17 cellular contexts compared by ENCODE assay signal in genomic region chr20:17935186-17935585, GRCh38.
"Had no signal": no experiment of that assay in that cellular context is flagged by ENCODE, and none has a peak within 500 bp of the region (broad histone marks: within the 10 kb centered on the region; RNA-seq: fewer than 3 reads in every experiment).

No MANE protein-coding gene starts in this region.

- H3K27ac Mint-ChIP-seq: activated naive CD4-positive, alpha-beta T cell treated with anti-CD3 and anti-CD28 coated beads, Interleukin-2, amount 50 U/mL, for 72 hours; stimulated activated naive CD8-positive, alpha-beta T cell treated with anti-CD3 and anti-CD28 coated beads, Interleukin-15, Interleukin-2, amounts not matched to agents 100 ng/mL and 50 ng/mL, for 24 hours; T-helper 2 cell treated with Interferon-gamma antibody and Interleukin-4, amounts not matched to agents 5 μg/mL and 100 μg/mL, for 36 hours had no signal

- H3K36me3 Mint-ChIP-seq: activated naive CD4-positive, alpha-beta T cell treated with anti-CD3 and anti-CD28 coated beads, Interleukin-2, amount 50 U/mL, for 72 hours; natural killer cell treated with Interleukin-12 subunit alpha and Interleukin-12 subunit beta and Interleukin-15 and Interleukin-18, amount 100 ng/mL, for 72 hours had no signal

- FAIRE-seq: bronchial epithelial cell, endometrium had no signal

- H3K4me3 Mint-ChIP-seq: natural killer cell treated with Interleukin-12 subunit alpha and Interleukin-12 subunit beta and Interleukin-15 and Interleukin-18, amount 100 ng/mL, for 72 hours; stimulated activated naive CD8-positive, alpha-beta T cell treated with anti-CD3 and anti-CD28 coated beads, Interleukin-15, Interleukin-2, amounts not matched to agents 100 ng/mL and 50 ng/mL, for 24 hours; T-helper 2 cell treated with Interferon-gamma antibody and Interleukin-4, amounts not matched to agents 5 μg/mL and 100 μg/mL, for 36 hours had no signal

- DNase-seq: activated CD4-positive, alpha-beta T cell treated with anti-CD3 and anti-CD28 coated beads, Interleukin-2, amount 50 U/mL, for 4 hours; activated CD4-positive, CD25-positive, alpha-beta regulatory T cell treated with anti-CD3 and anti-CD28 coated beads, Interleukin-2, amount 50 U/mL, for 72 hours; activated effector memory CD4-positive, alpha-beta T cell treated with anti-CD3 and anti-CD28 coated beads, Interleukin-2, amount 50 U/mL, for 16 hours; activated T-cell treated with anti-CD3 and anti-CD28 coated beads, Interleukin-2, amount 50 U/mL, for 1 hour; amygdala; dorsolateral prefrontal cortex; foreskin keratinocyte; stimulated activated CD4-positive, alpha-beta T cell treated with anti-CD3 and anti-CD28 coated beads, Interleukin-4, amount 100 ng/mL, for 1 hour; stimulated activated CD8-positive, alpha-beta memory T cell treated with anti-CD3 and anti-CD28 coated beads, Interleukin-4, amount 100 ng/mL, for 48 hours had no signal

- H3K4me1 ChIP-seq: foreskin keratinocyte had no signal

- H3K27me3 Mint-ChIP-seq: natural killer cell treated with Interleukin-12 subunit alpha and Interleukin-12 subunit beta and Interleukin-15 and Interleukin-18, amount 100 ng/mL, for 72 hours; stimulated activated naive CD8-positive, alpha-beta T cell treated with anti-CD3 and anti-CD28 coated beads, Interleukin-15, Interleukin-2, amounts not matched to agents 100 ng/mL and 50 ng/mL, for 24 hours had no signal

- H3K4me3 ChIP-seq: dorsolateral prefrontal cortex, ovary had no signal

- H3K9me3 ChIP-seq: ovary had no signal

- H3K9me3 Mint-ChIP-seq: activated naive CD4-positive, alpha-beta T cell treated with anti-CD3 and anti-CD28 coated beads, Interleukin-2, amount 50 U/mL, for 72 hours; natural killer cell treated with Interleukin-12 subunit alpha and Interleukin-12 subunit beta and Interleukin-15 and Interleukin-18, amount 100 ng/mL, for 72 hours; stimulated activated naive CD8-positive, alpha-beta T cell treated with anti-CD3 and anti-CD28 coated beads, Interleukin-15, Interleukin-2, amounts not matched to agents 100 ng/mL and 50 ng/mL, for 24 hours; T-helper 2 cell treated with Interferon-gamma antibody and Interleukin-4, amounts not matched to agents 5 μg/mL and 100 μg/mL, for 36 hours had no signal

- ATAC-seq: activated naive CD4-positive, alpha-beta T cell treated with anti-CD3 and anti-CD28 coated beads, Interleukin-2, amount 50 U/mL, for 72 hours; esophagus mucosa; foreskin keratinocyte; natural killer cell treated with Interleukin-12 subunit alpha and Interleukin-12 subunit beta and Interleukin-15 and Interleukin-18, amount 100 ng/mL, for 72 hours had no signal

- H3K36me3 ChIP-seq: ovary had no signal

- H3K27ac ChIP-seq: dorsolateral prefrontal cortex, foreskin keratinocyte had no signal

- H3K27me3 ChIP-seq: dorsolateral prefrontal cortex, foreskin keratinocyte, ovary had no signal
